In the genomic region with DNA sequence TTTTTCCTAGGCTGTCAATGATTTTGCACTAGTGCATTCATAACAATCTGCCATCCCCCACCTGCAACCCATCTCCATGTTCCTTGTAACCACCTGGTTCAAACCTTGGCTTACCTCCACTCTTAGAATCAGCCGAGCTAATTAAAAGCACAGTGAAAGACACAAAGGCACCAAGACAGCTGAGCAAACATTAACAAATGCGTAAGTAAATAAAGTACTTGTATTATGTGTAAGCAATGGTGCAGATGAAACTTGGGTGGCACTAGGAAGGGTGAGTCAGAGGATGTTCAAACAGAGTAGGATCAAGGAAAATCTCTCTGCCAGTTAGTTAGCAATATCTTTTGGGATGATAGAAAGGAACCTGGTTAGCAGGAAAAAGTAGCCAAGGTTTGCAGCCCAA, we compare ENCODE assay signal across 12 cellular contexts. TPM values are rescaled to one million over a fixed set of nuclear protein-coding genes. Genes with fewer than 3 reads are reported as not detected.
A peak's percentile ranks its signal among the peaks of the same experiment; 100 is the strongest.
DNase-seq lines count a peak whose midpoint lies in the region; ATAC-seq and TF ChIP-seq lines count a peak whose summit lies in the region.
"Had no signal": no experiment of that assay in that cellular context is flagged by ENCODE, and none has a peak within 500 bp of the region (broad histone marks: within the 10 kb centered on the region; RNA-seq: fewer than 3 reads in every experiment).

No MANE protein-coding gene starts in this region.

- CTCF ChIA-PET in RWPE1 (lab: Yijun Ruan, JAX) = no interaction called here

- DNase-seq in DMS79 treated with DMSO at 0.1 percent for 48 hours (lab: John Stamatoyannopoulos, UW) (peak; percentile 100), NCI-H1694 treated with DMSO at 0.1 percent for 48 hours (lab: John Stamatoyannopoulos, UW) (peak; percentile 17), RWPE1 (ENCODE audit: low spot score) (peak; percentile 60), left colon (peak in 1 of 2 donors; percentile 49), caudate nucleus (lab: John Stamatoyannopoulos, UW) (no peak), mesenteric fat pad (ENCODE audit: low spot score) (no peak)
- DNase-seq: amniotic stem cell; CD4-positive, alpha-beta T cell; heart right ventricle; NCI-H1048 had no signal

- intact Hi-C loops in left colon (cut with DNase I, micrococcal nuclease) = no loop called here

- no peak for TF ChIP-seq CTCF in RWPE1 (conservative IDR thresholded peaks at IDR 0.05; ENCODE audit: low read depth)

- POLR2A ChIA-PET in RWPE1 (lab: Yijun Ruan, JAX; ENCODE audit: low non-redundant PET) = no interaction called here

- H3K27ac ChIP-seq in RWPE1 = no peak overlapping the region
- no peak overlapping the region for H3K27ac ChIP-seq in caudate nucleus (ENCODE audit: low read depth, low read length)

- peak; percentile 82 for ATAC-seq in left colon
- no peak for ATAC-seq in HG03354 (IDR thresholded peaks at IDR 0.05; ENCODE audit: poor library complexity, severe bottlenecking, unreplicated experiment)
- ATAC-seq in GM18520 (IDR thresholded peaks at IDR 0.05; ENCODE audit: unreplicated experiment) = no peak
- ATAC-seq: heart right ventricle had no signal

RNA-seq across cellular contexts. Expression of a gene that starts 5.1 kb away (rescaled TPM):
- total RNA-seq in left colon = 10 to 100 TPM; 45.3 to 58.9 TPM
- 62.1 TPM for total RNA-seq in mesenteric fat pad

RNA-seq across cellular contexts. Expression of a gene that starts 40.5 kb away (rescaled TPM):
- total RNA-seq in left colon (10 to 100 TPM; 13.9 to 24.2 TPM), mesenteric fat pad (0.39 TPM)

Comparison
In these comparisons a context has a peak if more than half of its experiments do, and no peak if none do; other contexts are left out.
1. DNase-seq: peak in DMS79 treated with DMSO at 0.1 percent for 48 hours (single experiment), NCI-H1694 treated with DMSO at 0.1 percent for 48 hours (single experiment) and RWPE1 (single experiment); none in caudate nucleus (0 of 61) and mesenteric fat pad (single experiment).
2. RNA of a gene that starts 40.5 kb away (total RNA-seq): 13.9 to 24.2 TPM in left colon; 0.39 TPM in mesenteric fat pad (single experiment); every median in the first group is over 10 times any median in the second.